Comparison of ENCODE assay signal across 8 cellular contexts in genomic region chr6:80105972-80106417, GRCh38. TPM values are rescaled to one million over a fixed set of nuclear protein-coding genes. Genes with fewer than 3 reads are reported as not detected.
DNase-seq lines count a peak whose midpoint lies in the region; ATAC-seq and TF ChIP-seq lines count a peak whose summit lies in the region.

No MANE protein-coding gene starts in this region.

- no peaks in the 10 kb centered on the region for H3K9me3 Mint-ChIP-seq in activated T-cell treated with anti-CD3 and anti-CD28 coated beads, Interleukin-2, amount 50 U/mL, for 4 hours
- no peaks in the 10 kb centered on the region for H3K9me3 Mint-ChIP-seq in osteocyte (ENCODE audit: unreplicated experiment)

- H3K27ac Mint-ChIP-seq in osteocyte (ENCODE audit: unreplicated experiment), result peak overlapping the region; percentile 88

- ATAC-seq in activated T-cell treated with anti-CD3 and anti-CD28 coated beads, Interleukin-2, amount 50 U/mL, for 4 hours, result peak; percentile 7 to 18

- no peak overlapping the region for H3K27ac ChIP-seq in HUES6 (ENCODE audit: low read depth, low read length)
- peak overlapping the region in 53 of 59 donors; percentile 14 to 91 (median 72) for H3K27ac ChIP-seq in dorsolateral prefrontal cortex

- H3K4me3 Mint-ChIP-seq in activated T-cell treated with anti-CD3 and anti-CD28 coated beads, Interleukin-2, amount 50 U/mL, for 4 hours, result peak overlapping the region; percentile 93
- H3K4me3 Mint-ChIP-seq in osteocyte (ENCODE audit: unreplicated experiment), result peak overlapping the region; percentile 85

- no peaks in the 10 kb centered on the region for H3K27me3 ChIP-seq in HUES6 (ENCODE audit: control insufficient read depth, insufficient read depth, low read length)
- H3K27me3 ChIP-seq in dorsolateral prefrontal cortex, result no peaks in the 10 kb centered on the region

- intact Hi-C loops in dorsolateral prefrontal cortex (cut with DNase I), result loop anchor here (2.0 to 10.0 kb wide), 3 partner anchors 101 to 159 kb away; partner anchors contain the start of genes TTK (in 2 of the 2) and ELOVL4 (in 1 of the 2)

- no peaks in the 10 kb centered on the region for H3K9me3 ChIP-seq in HUES6 (ENCODE audit: control insufficient read depth, insufficient read depth, low read depth, low read length)

- no peak for DNase-seq in activated T-cell treated with anti-CD3 and anti-CD28 coated beads, Interleukin-2, amount 50 U/mL, for 4 hours
- no peak for DNase-seq in activated T-cell treated with anti-CD3 and anti-CD28 coated beads, Interleukin-2, amount 50 U/mL, for 1 hour
- DNase-seq in dorsolateral prefrontal cortex (no peak), osteocyte (ENCODE audit: extremely low spot score, unreplicated experiment) (no peak), NCI-H524 treated with DMSO at 0.1 percent for 48 hours (lab: John Stamatoyannopoulos, UW) (no peak), COLO668 (lab: John Stamatoyannopoulos, UW; ENCODE audit: unreplicated experiment) (no peak)
- no peak for DNase-seq in activated CD4-positive, alpha-beta T cell treated with anti-CD3 and anti-CD28 coated beads, Interleukin-2, amount 50 U/mL, for 4 hours

- H3K4me3 ChIP-seq in HUES6 (ENCODE audit: low read depth, low read length) (peak overlapping the region; percentile 64), dorsolateral prefrontal cortex (peak overlapping the region; percentile 25 to 99 (median 92))

- peaks cover 3% of the 10 kb centered on the region for H3K36me3 Mint-ChIP-seq in activated T-cell treated with anti-CD3 and anti-CD28 coated beads, Interleukin-2, amount 50 U/mL, for 4 hours (ENCODE audit: insufficient read depth)
- H3K36me3 Mint-ChIP-seq in osteocyte (ENCODE audit: unreplicated experiment), result no peaks in the 10 kb centered on the region

- no peak overlapping the region for H3K9ac ChIP-seq in HUES6 (ENCODE audit: low read length)

- no peaks in the 10 kb centered on the region for H3K36me3 ChIP-seq in HUES6 (ENCODE audit: control insufficient read depth, insufficient read depth, low read length)

- peaks cover 14% of the 10 kb centered on the region for H3K27me3 Mint-ChIP-seq in activated T-cell treated with anti-CD3 and anti-CD28 coated beads, Interleukin-2, amount 50 U/mL, for 4 hours (ENCODE audit: low read depth)
- H3K27me3 Mint-ChIP-seq in osteocyte (ENCODE audit: unreplicated experiment), result peaks cover 18% of the 10 kb centered on the region

- peak in 3 of 56 donors; percentile 16 to 46 (median 19) for TF ChIP-seq CTCF in dorsolateral prefrontal cortex (IDR thresholded peaks at IDR 0.05 in 54 of 56, conservative IDR thresholded peaks at IDR 0.05 in 2 of 56; ENCODE audit: low read depth in 1 of 56, partially characterized antibody in 56 of 56)
- no peak for TF ChIP-seq CTCF in osteocyte (IDR thresholded peaks at IDR 0.05)

- H3K4me1 Mint-ChIP-seq in activated T-cell treated with anti-CD3 and anti-CD28 coated beads, Interleukin-2, amount 50 U/mL, for 4 hours (ENCODE audit: low read depth), result peaks cover 15% of the 10 kb centered on the region
- H3K4me1 Mint-ChIP-seq in osteocyte (ENCODE audit: unreplicated experiment), result peaks cover 12% of the 10 kb centered on the region

- peaks cover 10% of the 10 kb centered on the region for H3K4me1 ChIP-seq in HUES6 (ENCODE audit: control insufficient read depth, insufficient read depth, low read length)

RNA-seq across cellular contexts. Expression of gene BCKDHB, which starts 0.5 kb away (rescaled TPM):
- 1 to 10 TPM; 7.0 to 9.3 (median 8.0) TPM for total RNA-seq in activated T-cell treated with anti-CD3 and anti-CD28 coated beads, Interleukin-2, amount 50 U/mL, for 4 hours
- total RNA-seq in dorsolateral prefrontal cortex (10 to 100 TPM; 19.6 to 52.2 (median 33.4) TPM), osteocyte (15.9 and 20.4 TPM in 2 replicates)
